In genomic region chr3:177177670-177178295, GRCh38 we compare ENCODE assay signal across 17 cellular contexts. TPM values are rescaled to one million over a fixed set of nuclear protein-coding genes. Genes with fewer than 3 reads are reported as not detected.
DNase-seq lines count a peak whose midpoint lies in the region; ATAC-seq, FAIRE-seq and TF ChIP-seq lines count a peak whose summit lies in the region.
"Had no signal": no experiment of that assay in that cellular context is flagged by ENCODE, and none has a peak within 500 bp of the region (broad histone marks: within the 10 kb centered on the region; RNA-seq: fewer than 3 reads in every experiment).

No MANE protein-coding gene starts in this region.

- peaks cover 77% of the 10 kb centered on the region for H3K4me1 Mint-ChIP-seq in CD8-positive, alpha-beta T cell (ENCODE audit: low read depth)

- H3K27me3 Mint-ChIP-seq in CD8-positive, alpha-beta T cell (ENCODE audit: low read depth) = no peaks in the 10 kb centered on the region

- CTCF ChIA-PET in CD8-positive, alpha-beta T cell (lab: Charles Lee) = no interaction called here

- no peak for DNase-seq in CD8-positive, alpha-beta T cell
- DNase-seq in NCI-H1105 treated with DMSO at 0.1 percent for 48 hours (lab: John Stamatoyannopoulos, UW) = peak; percentile 75
- no peak for DNase-seq in pancreas
- no peak for DNase-seq in AG20443 (ENCODE audit: low spot score)
- no peak for DNase-seq in AG08396 (ENCODE audit: low spot score)
- no peak for DNase-seq in NCI-H1436 (lab: John Stamatoyannopoulos, UW)
- DNase-seq: activated CD8-positive, alpha-beta memory T cell treated with anti-CD3 and anti-CD28 coated beads, Interleukin-2, amount 50 U/mL, for 48 hours; GDM1; KBM-7; midbrain; NCI-H1694 treated with DMSO at 0.1 percent for 48 hours; stimulated activated CD4-positive, alpha-beta T cell treated with anti-CD3 and anti-CD28 coated beads, Interleukin-2, amount 100 ng/mL, for 48 hours had no signal

- H3K27ac Mint-ChIP-seq in CD8-positive, alpha-beta T cell = peak overlapping the region; percentile 85

- no peaks in the 10 kb centered on the region for H3K27me3 ChIP-seq in CD8-positive, alpha-beta T cell (ENCODE audit: insufficient read depth, low read length)
- H3K27me3 ChIP-seq in duodenal mucosa (ENCODE audit: control insufficient read depth in 1 of 2, insufficient read depth in 2 of 2, low read length in 2 of 2) (no peaks in the 10 kb centered on the region), pancreas (no peaks in the 10 kb centered on the region)
- H3K27me3 ChIP-seq: SJSA1 had no signal

- no peaks in the 10 kb centered on the region for H3K9me3 Mint-ChIP-seq in CD8-positive, alpha-beta T cell
- H3K9me3 Mint-ChIP-seq: CD14-positive monocyte had no signal

- H3K4me1 ChIP-seq in CD8-positive, alpha-beta T cell (ENCODE audit: insufficient read depth, low read length) = peaks cover 29% of the 10 kb centered on the region
- peaks cover 25 to 30% of the 10 kb centered on the region in 2 donors for H3K4me1 ChIP-seq in duodenal mucosa (ENCODE audit: control insufficient read depth in 1 of 2, insufficient read depth in 2 of 2, low read length in 2 of 2)
- H3K4me1 ChIP-seq in pancreas = peaks cover 0 to 18% (median 8%) of the 10 kb centered on the region in 3 donors
- H3K4me1 ChIP-seq: SJSA1 had no signal

- H3K27ac ChIP-seq in CD8-positive, alpha-beta T cell (ENCODE audit: low read depth, low read length) = no peak overlapping the region
- H3K27ac ChIP-seq in duodenal mucosa (ENCODE audit: low read depth, low read length) = peak overlapping the region; percentile 23
- H3K27ac ChIP-seq in pancreas = no peak overlapping the region
- H3K27ac ChIP-seq: coronary artery, SJSA1 had no signal

- H3K36me3 Mint-ChIP-seq in CD8-positive, alpha-beta T cell = peaks cover 27% of the 10 kb centered on the region

- no peak for FAIRE-seq in pancreas (lab: Jason Lieb, UNC)

- no peak overlapping the region for H3K4me3 ChIP-seq in CD8-positive, alpha-beta T cell (ENCODE audit: low read depth, low read length)
- peak overlapping the region in 1 of 2 donors; percentile 53 for H3K4me3 ChIP-seq in duodenal mucosa (ENCODE audit: low read depth in 1 of 2, low read length in 2 of 2)
- no peak overlapping the region for H3K4me3 ChIP-seq in pancreas
- H3K4me3 ChIP-seq: coronary artery, SJSA1 had no signal

- intact Hi-C loops in CD8-positive, alpha-beta T cell (cut with DNase I, micrococcal nuclease) = loop anchor here in 1 of 2 experiments (2.0 kb wide), 1 partner anchor 17 kb away; no protein-coding TSS in a partner anchor
- intact Hi-C loops in pancreas (cut with DNase I) = no loop called here

- WGBS in pancreas, 2 donors = 14 to 17% methylated on average over 8 of the region's 8 CpGs

- H3K9me3 ChIP-seq in CD8-positive, alpha-beta T cell (ENCODE audit: low read length) = no peaks in the 10 kb centered on the region
- H3K9me3 ChIP-seq in duodenal mucosa (ENCODE audit: control insufficient read depth in 1 of 2, low read length in 2 of 2) (no peaks in the 10 kb centered on the region), pancreas (no peaks in the 10 kb centered on the region)
- H3K9me3 ChIP-seq: SJSA1 had no signal

- TF ChIP-seq CTCF in CD8-positive, alpha-beta T cell (IDR thresholded peaks at IDR 0.05) = no peak
- no peak for TF ChIP-seq CTCF in pancreas (IDR thresholded peaks at IDR 0.05)

- no peak for ATAC-seq in CD8-positive, alpha-beta T cell
- peak; percentile 35 to 83 (median 66) for ATAC-seq in pancreas
- no peak for ATAC-seq in GM21423 (IDR thresholded peaks at IDR 0.05; ENCODE audit: unreplicated experiment)

- peak overlapping the region in 1 of 2 donors; percentile 55 for H3K9ac ChIP-seq in duodenal mucosa (ENCODE audit: low read depth in 1 of 2, low read length in 2 of 2)

- H3K4me3 Mint-ChIP-seq in CD8-positive, alpha-beta T cell = peak overlapping the region; percentile 0
- H3K4me3 Mint-ChIP-seq: CD14-positive monocyte had no signal

- H3K36me3 ChIP-seq in CD8-positive, alpha-beta T cell (ENCODE audit: insufficient read depth, low read length) = no peaks in the 10 kb centered on the region
- H3K36me3 ChIP-seq in duodenal mucosa (ENCODE audit: control insufficient read depth in 1 of 2, insufficient read depth in 2 of 2, low read length in 2 of 2) (no peaks in the 10 kb centered on the region), pancreas (no peaks in the 10 kb centered on the region)
- H3K36me3 ChIP-seq: SJSA1 had no signal

- POLR2A ChIA-PET in CD8-positive, alpha-beta T cell (lab: Charles Lee) = interaction anchor here (1.3 kb wide), 1 partner anchor 33 kb away, joined by 3 read pairs; no protein-coding TSS in a partner anchor

RNA-seq across cellular contexts. Expression of gene TBL1XR1, which starts 19.5 kb away (rescaled TPM):
- 10 to 100 TPM; 64.8 to 68.4 TPM for total RNA-seq in CD8-positive, alpha-beta T cell
- total RNA-seq in pancreas = 10 to 100 TPM; 42.2 to 93.0 (median 51.0) TPM
- 10 to 100 TPM; 14.1 to 15.2 TPM for polyA plus RNA-seq in pancreas

Comparison
In these comparisons a context has a peak if more than half of its experiments do, and no peak if none do; other contexts are left out.
1. ATAC-seq: peak in pancreas (4 of 4); none in CD8-positive, alpha-beta T cell (single experiment) and GM21423 (single experiment).